ENCODE assay signal across 23 cellular contexts in genomic region chr1:1279028-1279427, GRCh38.
"Had no signal": no experiment of that assay in that cellular context is flagged by ENCODE, and none has a peak within 500 bp of the region (broad histone marks: within the 10 kb centered on the region; RNA-seq: fewer than 3 reads in every experiment).

No MANE protein-coding gene starts in this region.

- H3K36me3 ChIP-seq: colonic mucosa, esophagus muscularis mucosa, esophagus squamous epithelium, gastrocnemius medialis, gastroesophageal sphincter, heart left ventricle, heart right ventricle had no signal

- H3K9me3 ChIP-seq: colonic mucosa, esophagus muscularis mucosa, esophagus squamous epithelium, gastrocnemius medialis, gastroesophageal sphincter, heart left ventricle, heart right ventricle had no signal

- H3K4me3 ChIP-seq: colonic mucosa, coronary artery, dorsolateral prefrontal cortex, esophagus muscularis mucosa, esophagus squamous epithelium, gastrocnemius medialis, gastroesophageal sphincter, heart left ventricle, heart right ventricle had no signal

- H3K27me3 ChIP-seq: colonic mucosa, dorsolateral prefrontal cortex, esophagus muscularis mucosa, esophagus squamous epithelium, foreskin keratinocyte, gastrocnemius medialis, heart left ventricle, heart right ventricle had no signal

- H3K27ac ChIP-seq: colonic mucosa, coronary artery, dorsolateral prefrontal cortex, epithelial cell of prostate, esophagus muscularis mucosa, esophagus squamous epithelium, foreskin keratinocyte, gastrocnemius medialis, gastroesophageal sphincter, heart left ventricle, heart right ventricle had no signal

- DNase-seq: colonic mucosa; cortex of kidney; dermis blood vessel endothelial cell; dorsolateral prefrontal cortex; effector CD4-positive, alpha-beta T cell; effector CD8-positive, alpha-beta T cell; effector memory CD4-positive, alpha-beta T cell; effector memory CD8-positive, alpha-beta T cell; endodermal cell; erythroblast; esophagus squamous epithelium; foreskin fibroblast; foreskin keratinocyte; foreskin melanocyte; gastrocnemius medialis; glutamatergic neuron; head of caudate nucleus; heart left ventricle; heart right ventricle had no signal
